ENCODE assay signal across 17 cellular contexts in genomic region chr11:128389461-128389976, GRCh38.
DNase-seq lines count a peak whose midpoint lies in the region; ATAC-seq and TF ChIP-seq lines count a peak whose summit lies in the region.
"Had no signal": no experiment of that assay in that cellular context is flagged by ENCODE, and none has a peak within 500 bp of the region (broad histone marks: within the 10 kb centered on the region; RNA-seq: fewer than 3 reads in every experiment).

No MANE protein-coding gene starts in this region.

- no peaks in the 10 kb centered on the region for H3K36me3 ChIP-seq in esophagus muscularis mucosa
- H3K36me3 ChIP-seq: Peyer's patch had no signal

- 93% methylated on average over 7 of the region's 7 CpGs for WGBS in esophagus muscularis mucosa

- H3K4me1 Mint-ChIP-seq in nephron progenitor cell, result peaks cover 52% of the 10 kb centered on the region

- ATAC-seq in Right ventricle myocardium inferior, result peak; percentile 56
- ATAC-seq in HG03457 (IDR thresholded peaks at IDR 0.05; ENCODE audit: unreplicated experiment), result no peak
- ATAC-seq in HG02798 (IDR thresholded peaks at IDR 0.05; ENCODE audit: poor library complexity, unreplicated experiment), result no peak
- ATAC-seq: K562 had no signal

- H3K27me3 Mint-ChIP-seq in nephron progenitor cell (ENCODE audit: low read depth, poor library complexity), result peaks cover 8% of the 10 kb centered on the region

- H3K36me3 Mint-ChIP-seq in nephron progenitor cell (ENCODE audit: low read depth), result no peaks in the 10 kb centered on the region

- H3K4me1 ChIP-seq in esophagus muscularis mucosa, result peaks cover 0 to 6% (median 0%) of the 10 kb centered on the region in 4 donors
- H3K4me1 ChIP-seq: Peyer's patch had no signal

- peak overlapping the region; percentile 98 for H3K27ac Mint-ChIP-seq in nephron progenitor cell

- TF ChIP-seq CTCF in nephron progenitor cell (IDR thresholded peaks at IDR 0.05), result no peak
- TF ChIP-seq CTCF in esophagus muscularis mucosa (IDR thresholded peaks at IDR 0.05), result no peak
- TF ChIP-seq CTCF in GM10266 (IDR thresholded peaks at IDR 0.05; ENCODE audit: control insufficient read depth, insufficient read depth, low read depth, missing control alignments), result no peak

- H3K27me3 ChIP-seq in esophagus muscularis mucosa, result no peaks in the 10 kb centered on the region
- H3K27me3 ChIP-seq: Peyer's patch had no signal

- intact Hi-C loops in Right ventricle myocardium inferior (cut with DNase I), result no loop called here
- intact Hi-C loops in cardiac septum (cut with DNase I), result no loop called here
- intact Hi-C loops in esophagus muscularis mucosa (cut with DNase I), result no loop called here

- DNase-seq in Right ventricle myocardium inferior (ENCODE audit: missing footprints) (no peak), cardiac septum (ENCODE audit: low spot score) (no peak), islet precursor cell (peak; percentile 92), nephron progenitor cell (peak; percentile 39), esophagus muscularis mucosa (ENCODE audit: extremely low spot score) (no peak), GM10266 (ENCODE audit: extremely low spot score) (no peak)
- DNase-seq: AML-193, DMS79, NCI-H1105 treated with DMSO at 0.1 percent for 48 hours, NCI-H1694, NCI-H2081 treated with DMSO at 0.1 percent for 48 hours, Peyer's patch had no signal

- TF ChIP-seq EP300 in esophagus muscularis mucosa (IDR thresholded peaks at IDR 0.05), result no peak

- no peak overlapping the region for H3K4me3 ChIP-seq in esophagus muscularis mucosa
- H3K4me3 ChIP-seq: K562, Peyer's patch had no signal

- H3K4me3 Mint-ChIP-seq in nephron progenitor cell, result peak overlapping the region; percentile 42

- TF ChIP-seq POLR2A in esophagus muscularis mucosa (IDR thresholded peaks at IDR 0.05; ENCODE audit: low read depth), result no peak

- H3K9me3 ChIP-seq in esophagus muscularis mucosa, result no peaks in the 10 kb centered on the region
- H3K9me3 ChIP-seq: Peyer's patch had no signal

- no peak overlapping the region for H3K27ac ChIP-seq in esophagus muscularis mucosa (replicated peaks in 1 of 4)
- H3K27ac ChIP-seq: 22Rv1, C4-2B, Peyer's patch had no signal

- H3K9me3 Mint-ChIP-seq in nephron progenitor cell, result no peaks in the 10 kb centered on the region

Comparison
In these comparisons a context has a peak if more than half of its experiments do, and no peak if none do; other contexts are left out.
1. DNase-seq: peak in islet precursor cell (single experiment) and nephron progenitor cell (single experiment); none in Right ventricle myocardium inferior (single experiment), cardiac septum (single experiment), esophagus muscularis mucosa (single experiment) and GM10266 (single experiment).